Comparison of ENCODE assay signal across 1 cellular context in genomic region chr15:49273734-49274318, GRCh38.
TF ChIP-seq lines count a peak whose summit lies in the region.

No MANE protein-coding gene starts in this region.

TF ChIP-seq in GM23338, 12 proteins besides CTCF, POLR2A, EP300 and RAD21 (continued from another document):
- TF ChIP-seq ZNF462 (CRISPR knock-in tag; IDR thresholded peaks at IDR 0.05) (no peak), ZNF114 (CRISPR knock-in tag; IDR thresholded peaks at IDR 0.05) (no peak), ZNF331 (CRISPR knock-in tag; IDR thresholded peaks at IDR 0.05; ENCODE audit: low read depth) (no peak), CREB1 (CRISPR knock-in tag; IDR thresholded peaks at IDR 0.05; ENCODE audit: low read depth) (no peak), EZH2phosphoT487 (IDR thresholded peaks at IDR 0.05; ENCODE audit: unreplicated experiment) (no peak), REST (IDR thresholded peaks at IDR 0.05; ENCODE audit: unreplicated experiment) (no peak), STAT1 (IDR thresholded peaks at IDR 0.05; ENCODE audit: unreplicated experiment) (no peak)
